In the genomic region with DNA sequence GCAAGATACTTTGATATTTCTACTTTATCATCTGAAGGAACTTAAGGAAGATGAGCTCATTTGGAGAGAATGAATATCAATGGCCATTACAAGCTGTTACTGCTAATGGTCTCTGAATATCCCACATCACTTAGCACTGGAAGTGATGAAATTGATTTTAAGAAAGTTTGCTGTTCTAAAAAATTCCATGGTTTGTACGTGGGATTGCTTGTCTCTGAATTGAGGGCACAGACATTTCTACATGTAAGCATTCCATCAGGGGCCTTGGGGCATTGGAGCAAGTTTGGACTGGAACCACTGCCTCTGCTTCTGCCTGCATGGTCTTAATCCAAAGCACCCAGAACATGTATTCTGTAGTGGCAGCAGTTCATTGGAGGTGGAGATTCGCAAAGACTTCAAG, we compare ENCODE assay signal across 25 cellular contexts.
DNase-seq lines count a peak whose midpoint lies in the region; FAIRE-seq and TF ChIP-seq lines count a peak whose summit lies in the region.
"Had no signal": no experiment of that assay in that cellular context is flagged by ENCODE, and none has a peak within 500 bp of the region (broad histone marks: within the 10 kb centered on the region; RNA-seq: fewer than 3 reads in every experiment).

No MANE protein-coding gene starts in this region.

- DNase-seq in GM23248, result peak; percentile 48
- DNase-seq in epithelial cell of prostate (ENCODE audit: low read depth, low spot score), result no peak
- DNase-seq in keratinocyte (ENCODE audit: low read depth, low spot score), result peak; percentile 32
- no peak for DNase-seq in HuH-7 (ENCODE audit: low spot score)
- no peak for DNase-seq in DMS114 treated with DMSO at 0.1 percent for 48 hours (lab: John Stamatoyannopoulos, UW; ENCODE audit: unreplicated experiment)
- no peak for DNase-seq in NCI-H526 treated with DMSO at 0.1 percent for 48 hours (lab: John Stamatoyannopoulos, UW)
- DNase-seq: 8988T; ACHN; AML-193; BE2C; CD4-positive, alpha-beta T cell; CD8-positive, alpha-beta memory T cell; DMS 273 treated with DMSO at 0.1 percent for 48 hours; DMS53; DMS79 treated with DMSO at 0.1 percent for 48 hours; GF-D8; H7; HCEC 1CT had no signal

- H3K27ac ChIP-seq in GM23248 (no peak overlapping the region), KMS-11 (no peak overlapping the region), epithelial cell of prostate (peak overlapping the region; percentile 2), keratinocyte (ENCODE audit: control insufficient read depth, insufficient read depth, low read length) (no peak overlapping the region)
- H3K27ac ChIP-seq: A549; BLaER1 treated with 17β-estradiol and CSF1 and Interleukin-3, amounts not matched to agents 10 nM and 100 nM had no signal

- peaks cover 12% of the 10 kb centered on the region; the same call in 1 of the 2 replicates for H3K4me1 ChIP-seq in GM23248 (ENCODE audit: insufficient read depth)
- peaks cover 59% of the 10 kb centered on the region for H3K4me1 ChIP-seq in KMS-11 (ENCODE audit: low read depth, poor library complexity, severe bottlenecking)
- peaks cover 23% of the 10 kb centered on the region for H3K4me1 ChIP-seq in keratinocyte (ENCODE audit: control insufficient read depth, extremely low read depth, insufficient read depth, low read length)
- H3K4me1 ChIP-seq: A549; BLaER1 treated with 17β-estradiol and CSF1 and Interleukin-3, amounts not matched to agents 10 nM and 100 nM had no signal

- dilution Hi-C loops in keratinocyte (cut with MboI; ENCODE audit: extremely low pct_ligation_motif_present, low sequenced_read_pairs), result no loop called here

- H3K9ac ChIP-seq in GM23248 (no peak overlapping the region), KMS-11 (no peak overlapping the region), keratinocyte (ENCODE audit: control insufficient read depth, extremely low read depth, insufficient read depth, low read length) (no peak overlapping the region)
- H3K9ac ChIP-seq: BLaER1 treated with 17β-estradiol and CSF1 and Interleukin-3, amounts not matched to agents 10 nM and 100 nM had no signal

- H4K20me1 ChIP-seq in GM23248 (ENCODE audit: insufficient read depth) (no peaks in the 10 kb centered on the region), KMS-11 (ENCODE audit: insufficient read depth) (no peaks in the 10 kb centered on the region), keratinocyte (ENCODE audit: control insufficient read depth, extremely low read depth, insufficient read depth, low read length) (no peaks in the 10 kb centered on the region)
- H4K20me1 ChIP-seq: BLaER1 treated with 17β-estradiol and CSF1 and Interleukin-3, amounts not matched to agents 10 nM and 100 nM had no signal

- H3K9me1 ChIP-seq in keratinocyte (ENCODE audit: control insufficient read depth, extremely low read depth, insufficient read depth, low read length), result no peaks in the 10 kb centered on the region

- 20 to 23% methylated on average over 2 of the region's 2 CpGs for WGBS in GM23248 (ENCODE audit: low coverage in 1 of 2, low lambda C conversion rate in 2 of 2, missing lambda C conversion rate in 2 of 2), 2 experiments

- peak; percentile 57 for FAIRE-seq in keratinocyte (lab: Jason Lieb, UNC)
- FAIRE-seq: A549, D721Med, GM12891, GM18507, H1 had no signal

- H2AFZ ChIP-seq in GM23248 (no peak overlapping the region), KMS-11 (ENCODE audit: low read depth) (no peak overlapping the region), keratinocyte (ENCODE audit: control insufficient read depth, low read length) (peak overlapping the region; percentile 20)

- no peaks in the 10 kb centered on the region for H3K9me2 ChIP-seq in GM23248 (ENCODE audit: insufficient read depth)

- in situ Hi-C loops in GM23248 (cut with MboI), result no loop called here

- no peak overlapping the region for H3K4me2 ChIP-seq in GM23248 (ENCODE audit: unreplicated experiment)
- H3K4me2 ChIP-seq in KMS-11, result 0 out of 2 replicates have a peak overlapping the region, but pooled peaks have one; percentile 65
- peak overlapping the region; percentile 59 for H3K4me2 ChIP-seq in keratinocyte (ENCODE audit: control insufficient read depth, extremely low read depth, insufficient read depth, low read depth, low read length)
- H3K4me2 ChIP-seq: A549; BLaER1 treated with 17β-estradiol and CSF1 and Interleukin-3, amounts not matched to agents 10 nM and 100 nM had no signal

- TF ChIP-seq CTCF in KMS-11 (conservative IDR thresholded peaks at IDR 0.05; ENCODE audit: low read depth, low read length) (no peak), keratinocyte (optimal IDR thresholded peaks at IDR 0.05 in 1 of 3, IDR thresholded peaks at IDR 0.05 in 1 of 3, conservative IDR thresholded peaks at IDR 0.05 in 1 of 3; ENCODE audit: extremely low read depth in 1 of 3, insufficient read depth in 2 of 3, low read length in 3 of 3) (no peak)

- H3K4me3 ChIP-seq in GM23248, result no peak overlapping the region
- no peak overlapping the region for H3K4me3 ChIP-seq in KMS-11 (IDR thresholded peaks at IDR 0.05; ENCODE audit: insufficient read depth, low read depth, low read length)
- H3K4me3 ChIP-seq in keratinocyte (ENCODE audit: control insufficient read depth in 2 of 3, extremely low read depth in 1 of 3, insufficient read depth in 2 of 3, low read depth in 1 of 3, low read length in 3 of 3), result no peak overlapping the region
- H3K4me3 ChIP-seq: A549; BLaER1 treated with 17β-estradiol and CSF1 and Interleukin-3, amounts not matched to agents 10 nM and 100 nM had no signal

- H3K36me3 ChIP-seq in GM23248 (ENCODE audit: low read depth) (no peaks in the 10 kb centered on the region), KMS-11 (ENCODE audit: insufficient read depth) (no peaks in the 10 kb centered on the region), keratinocyte (ENCODE audit: control insufficient read depth in 2 of 2, extremely low read depth in 1 of 2, insufficient read depth in 2 of 2, low read length in 2 of 2) (no peaks in the 10 kb centered on the region)
- H3K36me3 ChIP-seq: BE2C; BLaER1 treated with 17β-estradiol and CSF1 and Interleukin-3, amounts not matched to agents 10 nM and 100 nM had no signal

- H3K27me3 ChIP-seq in GM23248 (replicated peaks; ENCODE audit: insufficient read depth) (no peaks in the 10 kb centered on the region; the same call in 1 of the 2 replicates), KMS-11 (ENCODE audit: insufficient read depth, low read depth) (no peaks in the 10 kb centered on the region), keratinocyte (ENCODE audit: control insufficient read depth, extremely low read depth, insufficient read depth, low read length) (no peaks in the 10 kb centered on the region)
- H3K27me3 ChIP-seq: BE2C; BLaER1 treated with 17β-estradiol and CSF1 and Interleukin-3, amounts not matched to agents 10 nM and 100 nM had no signal

- 0 out of 2 replicates have a peak, but pooled peaks cover 6% of the 10 kb centered on the region for H3F3A ChIP-seq in GM23248 (ENCODE audit: insufficient read depth)

- H3K9me3 ChIP-seq in GM23248 (ENCODE audit: low read depth) (no peaks in the 10 kb centered on the region), keratinocyte (ENCODE audit: control insufficient read depth, low read depth, low read length) (no peaks in the 10 kb centered on the region)
- H3K9me3 ChIP-seq: A549; BE2C; BLaER1 treated with 17β-estradiol and CSF1 and Interleukin-3, amounts not matched to agents 10 nM and 100 nM had no signal

- H3K79me2 ChIP-seq in GM23248 (ENCODE audit: insufficient read depth), result no peaks in the 10 kb centered on the region
- no peaks in the 10 kb centered on the region for H3K79me2 ChIP-seq in KMS-11 (ENCODE audit: insufficient read depth, low read depth)
- H3K79me2 ChIP-seq in keratinocyte (ENCODE audit: control insufficient read depth, insufficient read depth, low read length), result no peaks in the 10 kb centered on the region

Comparison
In these comparisons a context has a peak if more than half of its experiments do, and no peak if none do; other contexts are left out.
1. DNase-seq: peak in GM23248 (single experiment) and keratinocyte (single experiment); none in epithelial cell of prostate (single experiment), HuH-7 (single experiment), DMS114 treated with DMSO at 0.1 percent for 48 hours (single experiment) and NCI-H526 treated with DMSO at 0.1 percent for 48 hours (single experiment).